In genomic region chr11:117231637-117232021, GRCh38 we compare ENCODE assay signal across 8 cellular contexts. TPM values are rescaled to one million over a fixed set of nuclear protein-coding genes. Genes with fewer than 3 reads are reported as not detected.
DNase-seq lines count a peak whose midpoint lies in the region; ATAC-seq and TF ChIP-seq lines count a peak whose summit lies in the region.

No MANE protein-coding gene starts in this region.

- H3K9me3 Mint-ChIP-seq in naive B cell = no peaks in the 10 kb centered on the region

- peak overlapping the region; percentile 99 for H3K4me3 ChIP-seq in BE2C (ENCODE audit: low read depth, low read length)
- H3K4me3 ChIP-seq in Jurkat, Clone E6-1 (ENCODE audit: low read length) = peak overlapping the region; percentile 96

- H3K36me3 Mint-ChIP-seq in naive B cell = peaks cover 11 to 19% of the 10 kb centered on the region in 2 donors

- peak overlapping the region; percentile 58 to 99 (median 96) for H3K27ac Mint-ChIP-seq in naive B cell

- TF ChIP-seq CTCF in BE2C (IDR thresholded peaks at IDR 0.05; ENCODE audit: low read depth, low read length) = no peak

- ATAC-seq in naive B cell (ENCODE audit: low read depth in 2 of 2) (no peak), HG03095 (IDR thresholded peaks at IDR 0.05; ENCODE audit: unreplicated experiment) (no peak), GM18502 (IDR thresholded peaks at IDR 0.05; ENCODE audit: poor library complexity, unreplicated experiment) (no peak), HG02798 (IDR thresholded peaks at IDR 0.05; ENCODE audit: poor library complexity, unreplicated experiment) (no peak)

- H3K4me1 Mint-ChIP-seq in naive B cell = peaks cover 32 to 59% (median 55%) of the 10 kb centered on the region in 3 donors

- peak overlapping the region; percentile 95 to 99 (median 98) for H3K4me3 Mint-ChIP-seq in naive B cell

- no peaks in the 10 kb centered on the region for H3K4me1 ChIP-seq in BE2C

- peaks cover 30% of the 10 kb centered on the region for H3K36me3 ChIP-seq in BE2C

- H3K9me3 ChIP-seq in BE2C = no peaks in the 10 kb centered on the region

- no peaks in the 10 kb centered on the region for H3K27me3 ChIP-seq in BE2C

- no peak for DNase-seq in BE2C
- DNase-seq in Jurkat, Clone E6-1 (ENCODE audit: low read depth, low spot score) = no peak
- DNase-seq in cerebellar cortex (ENCODE audit: low spot score) = peak; percentile 10
- no peak for DNase-seq in naive B cell
- DNase-seq in stimulated activated CD4-positive, alpha-beta T cell treated with anti-CD3 and anti-CD28 coated beads, Interleukin-4, amount 100 ng/mL, for 4 hours = no peak

- H3K27me3 Mint-ChIP-seq in naive B cell = no peaks in the 10 kb centered on the region

RNA-seq across cellular contexts. Expression of gene PCSK7, which starts 0.2 kb away (rescaled TPM):
- polyA plus RNA-seq in BE2C (2012; ENCODE audit: insufficient read depth, insufficient read length, low read depth) = 68.1 TPM
- 34.8 TPM for polyA plus RNA-seq in Jurkat, Clone E6-1 (2012; ENCODE audit: insufficient read depth, insufficient read length)
- polyA plus RNA-seq in naive B cell (ENCODE audit: low read depth in 6 of 6) = 10 to 100 TPM; 27.8 to 61.9 (median 32.2) TPM

RNA-seq across cellular contexts. Expression of gene RNF214, which starts 0.8 kb away (rescaled TPM):
- 63.5 TPM for polyA plus RNA-seq in BE2C (2012; ENCODE audit: insufficient read depth, insufficient read length, low read depth)
- 25.1 TPM for polyA plus RNA-seq in Jurkat, Clone E6-1 (2012; ENCODE audit: insufficient read depth, insufficient read length)
- polyA plus RNA-seq in naive B cell (ENCODE audit: low read depth in 6 of 6) = 10 to 100 TPM in 4 of 6 donors, 1 to 10 TPM in 2; 1.4 to 15.5 (median 13.4) TPM

RNA-seq across cellular contexts. Expression of gene TAGLN, which starts 32.5 kb away (rescaled TPM):
- 10.2 TPM for polyA plus RNA-seq in BE2C (2012; ENCODE audit: insufficient read depth, insufficient read length, low read depth)
- polyA plus RNA-seq in Jurkat, Clone E6-1 (2012; ENCODE audit: insufficient read depth, insufficient read length) = 5.0 TPM
- polyA plus RNA-seq in naive B cell (ENCODE audit: low read depth in 6 of 6) = 10 to 100 TPM in 2 of 6 donors, 1 to 10 TPM in 3, not detected in 1; 5.2 to 11.5 (median 6.8) TPM

RNA-seq across cellular contexts. Expression of gene SIDT2, which starts 53.1 kb away (rescaled TPM):
- polyA plus RNA-seq in BE2C (2012; ENCODE audit: insufficient read depth, insufficient read length, low read depth) = 36.0 TPM
- polyA plus RNA-seq in Jurkat, Clone E6-1 (2012; ENCODE audit: insufficient read depth, insufficient read length) = 26.6 TPM
- polyA plus RNA-seq in naive B cell (ENCODE audit: low read depth in 6 of 6) = 100 to 1,000 TPM in 1 of 6 donors, 10 to 100 TPM in 5; 19.2 to 126 (median 80.7) TPM

RNA-seq across cellular contexts. Expression of gene BACE1-AS, which starts 59.5 kb away (rescaled TPM):
- 7.9 TPM for polyA plus RNA-seq in BE2C (2012; ENCODE audit: insufficient read depth, insufficient read length, low read depth)
- polyA plus RNA-seq in Jurkat, Clone E6-1 (2012; ENCODE audit: insufficient read depth, insufficient read length) = 2.2 TPM
- polyA plus RNA-seq in naive B cell (ENCODE audit: low read depth in 6 of 6) = 1 to 10 TPM in 1 of 6 donors, under 1 TPM in 3, not detected in 2; 0.29 to 1.2 (median 0.58) TPM
